Comparison of ENCODE assay signal across 21 cellular contexts in genomic region chr4:132056466-132056865, GRCh38.
"Had no signal": no experiment of that assay in that cellular context is flagged by ENCODE, and none has a peak within 500 bp of the region (broad histone marks: within the 10 kb centered on the region; RNA-seq: fewer than 3 reads in every experiment).

No MANE protein-coding gene starts in this region.

- H3K4me3 ChIP-seq: cardiac muscle cell, left ventricle myocardium inferior, pancreas, psoas muscle, right atrium auricular region, thoracic aorta, vagina had no signal

- H3K4me1 ChIP-seq: left ventricle myocardium inferior, pancreas, psoas muscle, right atrium auricular region, vagina had no signal

- H3K36me3 ChIP-seq: cardiac muscle cell, left ventricle myocardium inferior, pancreas, right atrium auricular region, thoracic aorta, vagina had no signal

- ATAC-seq: natural killer cell treated with Interleukin-12 subunit alpha and Interleukin-12 subunit beta and Interleukin-15 and Interleukin-18, amount 100 ng/mL, for 72 hours; pancreas; psoas muscle; WTC11 had no signal

- H3K27ac ChIP-seq: cardiac muscle cell, epithelial cell of prostate, left ventricle myocardium inferior, pancreas, psoas muscle, right atrium auricular region, thoracic aorta, vagina had no signal

- H3K9me3 ChIP-seq: pancreas, psoas muscle, right atrium auricular region, thoracic aorta, vagina had no signal

- DNase-seq: activated gamma-delta T cell treated with Interleukin-2 at 50 U/mL for 16 hours; activated T-cell treated with anti-CD3 and anti-CD28 coated beads, Interleukin-2, amount 50 U/mL, for 1 hour; aorta; foreskin melanocyte; glutamatergic neuron; hippocampal formation; left ventricle myocardium inferior; mammary epithelial cell; midbrain; pancreas; psoas muscle; stimulated activated CD4-positive, alpha-beta T cell treated with anti-CD3 and anti-CD28 coated beads, Interleukin-4, amount 100 ng/mL, for 24 hours; stimulated activated naive CD4-positive, alpha-beta T cell treated with Interleukin-2 at 50 U/mL for 16 hours; T1000 had no signal

- H3K27me3 ChIP-seq: cardiac muscle cell, pancreas, right atrium auricular region, vagina had no signal
